ENCODE assay signal across 9 cellular contexts in the genomic region with DNA sequence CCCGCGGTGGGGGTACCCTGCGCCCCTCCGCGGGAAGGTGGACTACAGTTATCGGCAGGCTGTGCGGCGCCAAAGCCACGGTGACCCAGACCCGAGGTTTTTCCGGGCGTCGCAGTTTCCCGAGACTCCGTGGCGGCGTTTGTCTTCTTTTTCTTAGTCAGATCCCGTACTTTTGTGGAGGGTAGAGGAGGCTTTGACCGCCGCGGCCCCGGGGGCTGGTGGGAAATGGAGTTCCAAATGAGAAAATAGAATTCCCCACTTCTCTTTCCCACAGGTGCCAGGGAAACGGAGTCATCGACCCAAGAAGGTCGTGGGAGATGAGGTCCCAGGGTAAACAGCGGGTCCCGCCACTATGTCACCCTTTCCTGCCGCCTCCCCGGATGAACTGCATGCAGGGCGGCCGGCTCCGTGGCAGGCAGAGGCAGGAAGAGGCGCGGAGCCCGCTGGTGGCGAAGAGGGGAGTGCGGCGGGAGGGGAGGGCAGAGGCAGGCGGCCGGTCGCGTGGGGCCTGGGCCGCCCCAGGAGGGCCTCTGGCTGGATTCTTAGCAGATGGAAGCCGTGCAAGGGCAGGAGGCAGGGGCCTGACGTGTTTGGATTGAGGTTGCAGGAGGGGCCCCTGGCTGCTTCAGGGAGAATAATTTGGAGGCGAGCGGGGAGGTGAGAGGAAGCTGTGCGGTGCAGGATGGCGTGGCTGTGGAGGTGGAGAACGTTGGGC. TPM values are rescaled to one million over a fixed set of nuclear protein-coding genes. Genes with fewer than 3 reads are reported as not detected.
DNase-seq lines count a peak whose midpoint lies in the region; FAIRE-seq and TF ChIP-seq lines count a peak whose summit lies in the region.
"Had no signal": no experiment of that assay in that cellular context is flagged by ENCODE, and none has a peak within 500 bp of the region (broad histone marks: within the 10 kb centered on the region; RNA-seq: fewer than 3 reads in every experiment).

No MANE protein-coding gene starts in this region.

- no peak overlapping the region for H3K4me3 ChIP-seq in HUES64 (ENCODE audit: low read length)
- peak overlapping the region; percentile 27 for H3K4me3 ChIP-seq in fibroblast of pulmonary artery (replicated peaks; ENCODE audit: low read depth, low read length)
- H3K4me3 ChIP-seq in parathyroid adenoma (ENCODE audit: low read depth, low read length), result peak overlapping the region; percentile 37
- H3K4me3 ChIP-seq: SJSA1 had no signal

- H3K36me3 Mint-ChIP-seq in activated T-helper 2 cell treated with anti-CD3 and anti-CD28 coated beads, Interferon-gamma antibody, Interleukin-2, Interleukin-4, amounts not matched to agents 10 μg/mL and 5 μg/mL and 100 μg/mL, durations not matched to agents 14 hours and 24 hours and 36 hours (ENCODE audit: low read depth), result peaks cover 15% of the 10 kb centered on the region
- H3K36me3 Mint-ChIP-seq in mesothelial cell of epicardium, result peaks cover 22% of the 10 kb centered on the region

- peaks cover 12% of the 10 kb centered on the region for H3K4me1 Mint-ChIP-seq in activated T-helper 2 cell treated with anti-CD3 and anti-CD28 coated beads, Interferon-gamma antibody, Interleukin-2, Interleukin-4, amounts not matched to agents 10 μg/mL and 5 μg/mL and 100 μg/mL, durations not matched to agents 14 hours and 24 hours and 36 hours (ENCODE audit: low read depth)
- H3K4me1 Mint-ChIP-seq in mesothelial cell of epicardium, result peaks cover 9% of the 10 kb centered on the region

- H3K27ac ChIP-seq in HUES64 (ENCODE audit: low read depth, low read length) (0 out of 2 replicates have a peak overlapping the region, but pooled peaks have one; percentile 25), parathyroid adenoma (peak overlapping the region; percentile 32)
- H3K27ac ChIP-seq: SJSA1 had no signal

- TF ChIP-seq POLR2A in H54 (IDR thresholded peaks at IDR 0.05; ENCODE audit: low read depth, low read length), result no peak

- TF ChIP-seq CTCF in fibroblast of pulmonary artery (IDR thresholded peaks at IDR 0.05; ENCODE audit: low read length, missing control alignments) (no peak), parathyroid adenoma (IDR thresholded peaks at IDR 0.05) (no peak), mesothelial cell of epicardium (IDR thresholded peaks at IDR 0.05; ENCODE audit: unreplicated experiment) (no peak)

- H3K4me1 ChIP-seq in HUES64 (ENCODE audit: insufficient read depth, low read length) (no peaks in the 10 kb centered on the region), parathyroid adenoma (peaks cover 7% of the 10 kb centered on the region)
- H3K4me1 ChIP-seq: SJSA1 had no signal

- intact Hi-C loops in activated T-helper 2 cell treated with anti-CD3 and anti-CD28 coated beads, Interferon-gamma antibody, Interleukin-2, Interleukin-4, amounts not matched to agents 10 μg/mL and 5 μg/mL and 100 μg/mL, durations not matched to agents 14 hours and 24 hours and 36 hours (cut with micrococcal nuclease), result no loop called here

- H3K9me3 ChIP-seq in HUES64 (ENCODE audit: insufficient read depth, low read depth, low read length) (no peaks in the 10 kb centered on the region), parathyroid adenoma (ENCODE audit: control insufficient read depth, low read length) (no peaks in the 10 kb centered on the region)
- H3K9me3 ChIP-seq: SJSA1 had no signal

- H3K4me3 Mint-ChIP-seq in activated T-helper 2 cell treated with anti-CD3 and anti-CD28 coated beads, Interferon-gamma antibody, Interleukin-2, Interleukin-4, amounts not matched to agents 10 μg/mL and 5 μg/mL and 100 μg/mL, durations not matched to agents 14 hours and 24 hours and 36 hours (ENCODE audit: low read depth), result peak overlapping the region; percentile 72
- no peak overlapping the region for H3K4me3 Mint-ChIP-seq in mesothelial cell of epicardium

- 92% methylated on average over 45 of the region's 50 CpGs for WGBS in HUES64

- H3K27ac Mint-ChIP-seq in activated T-helper 2 cell treated with anti-CD3 and anti-CD28 coated beads, Interferon-gamma antibody, Interleukin-2, Interleukin-4, amounts not matched to agents 10 μg/mL and 5 μg/mL and 100 μg/mL, durations not matched to agents 14 hours and 24 hours and 36 hours, result peak overlapping the region; percentile 73
- no peak overlapping the region for H3K27ac Mint-ChIP-seq in mesothelial cell of epicardium

- H2AFZ ChIP-seq in parathyroid adenoma, result peak overlapping the region; percentile 38

- H3K9me3 Mint-ChIP-seq in activated T-helper 2 cell treated with anti-CD3 and anti-CD28 coated beads, Interferon-gamma antibody, Interleukin-2, Interleukin-4, amounts not matched to agents 10 μg/mL and 5 μg/mL and 100 μg/mL, durations not matched to agents 14 hours and 24 hours and 36 hours, result no peaks in the 10 kb centered on the region
- H3K9me3 Mint-ChIP-seq in mesothelial cell of epicardium, result no peaks in the 10 kb centered on the region

- FAIRE-seq in H54 (lab: Jason Lieb, UNC), result no peak

- H3K27me3 Mint-ChIP-seq in activated T-helper 2 cell treated with anti-CD3 and anti-CD28 coated beads, Interferon-gamma antibody, Interleukin-2, Interleukin-4, amounts not matched to agents 10 μg/mL and 5 μg/mL and 100 μg/mL, durations not matched to agents 14 hours and 24 hours and 36 hours (ENCODE audit: low read depth), result no peaks in the 10 kb centered on the region
- no peaks in the 10 kb centered on the region for H3K27me3 Mint-ChIP-seq in mesothelial cell of epicardium (ENCODE audit: low read depth)

- H3K27me3 ChIP-seq in HUES64 (ENCODE audit: insufficient read depth, low read length), result no peaks in the 10 kb centered on the region
- H3K27me3 ChIP-seq in parathyroid adenoma (ENCODE audit: control insufficient read depth, insufficient read depth, low read length), result no peaks in the 10 kb centered on the region
- H3K27me3 ChIP-seq: SJSA1 had no signal

- H3K79me2 ChIP-seq in parathyroid adenoma, result no peaks in the 10 kb centered on the region

- peaks cover 51% of the 10 kb centered on the region for H3K36me3 ChIP-seq in HUES64 (ENCODE audit: insufficient read depth, low read length)
- H3K36me3 ChIP-seq in parathyroid adenoma (ENCODE audit: control insufficient read depth, insufficient read depth, low read length), result no peaks in the 10 kb centered on the region

- no peak overlapping the region for H3K9ac ChIP-seq in HUES64 (ENCODE audit: low read depth, low read length)
- H3K9ac ChIP-seq in parathyroid adenoma, result no peak overlapping the region

- H3K4me2 ChIP-seq in parathyroid adenoma (ENCODE audit: low read length), result peak overlapping the region; percentile 49

- peak; percentile 55 for DNase-seq in activated T-helper 2 cell treated with anti-CD3 and anti-CD28 coated beads, Interferon-gamma antibody, Interleukin-2, Interleukin-4, amounts not matched to agents 10 μg/mL and 5 μg/mL and 100 μg/mL, durations not matched to agents 14 hours and 24 hours and 36 hours (ENCODE audit: low spot score)
- DNase-seq in fibroblast of pulmonary artery (ENCODE audit: low read depth), result no peak
- DNase-seq in H54 (ENCODE audit: insufficient read length, low spot score), result no peak
- no peak for DNase-seq in NCI-H226
- no peak for DNase-seq in AML-193 (lab: John Stamatoyannopoulos, UW)
- DNase-seq in mesothelial cell of epicardium (ENCODE audit: low spot score in 2 of 2, unreplicated experiment in 2 of 2), result no peak

RNA-seq across cellular contexts. Expression of a gene that starts 11.5 kb away (rescaled TPM):
- polyA plus RNA-seq in HUES64 (2013, experiment 1 of 2), result 57.6 TPM
- 48.2 TPM for polyA plus RNA-seq in HUES64 (2013, experiment 2 of 2)
- total RNA-seq in activated T-helper 2 cell treated with anti-CD3 and anti-CD28 coated beads, Interferon-gamma antibody, Interleukin-2, Interleukin-4, amounts not matched to agents 10 μg/mL and 5 μg/mL and 100 μg/mL, durations not matched to agents 14 hours and 24 hours and 36 hours, result 37.7 and 38.6 TPM in 2 replicates
- 184 to 196 TPM (median 190 TPM) in 3 replicates for total RNA-seq in mesothelial cell of epicardium

RNA-seq across cellular contexts. Expression of a gene that starts 25.3 kb away (rescaled TPM):
- 0.45 TPM for polyA plus RNA-seq in HUES64 (2013, experiment 1 of 2)
- polyA plus RNA-seq in HUES64 (2013, experiment 2 of 2), result 0.19 TPM
- total RNA-seq in activated T-helper 2 cell treated with anti-CD3 and anti-CD28 coated beads, Interferon-gamma antibody, Interleukin-2, Interleukin-4, amounts not matched to agents 10 μg/mL and 5 μg/mL and 100 μg/mL, durations not matched to agents 14 hours and 24 hours and 36 hours, result 2.0 and 2.1 TPM in 2 replicates
- 2.7 to 2.8 TPM (median 2.8 TPM) in 3 replicates for total RNA-seq in mesothelial cell of epicardium

RNA-seq across cellular contexts. Expression of a gene that starts 31.0 kb away (rescaled TPM):
- 4.9 TPM for polyA plus RNA-seq in HUES64 (2013, experiment 1 of 2)
- polyA plus RNA-seq in HUES64 (2013, experiment 2 of 2), result 5.5 TPM
- total RNA-seq in activated T-helper 2 cell treated with anti-CD3 and anti-CD28 coated beads, Interferon-gamma antibody, Interleukin-2, Interleukin-4, amounts not matched to agents 10 μg/mL and 5 μg/mL and 100 μg/mL, durations not matched to agents 14 hours and 24 hours and 36 hours, result 3.1 and 5.1 TPM in 2 replicates
- 19.4 to 21.3 TPM (median 20.4 TPM) in 3 replicates for total RNA-seq in mesothelial cell of epicardium
- total RNA-seq: SJSA1 had no signal

RNA-seq across cellular contexts. Expression of a gene that starts 34.9 kb away (rescaled TPM):
- polyA plus RNA-seq in HUES64 (2013, experiment 1 of 2), result 31.0 TPM
- 25.9 TPM for polyA plus RNA-seq in HUES64 (2013, experiment 2 of 2)
- 77.6 and 77.8 TPM in 2 replicates for total RNA-seq in activated T-helper 2 cell treated with anti-CD3 and anti-CD28 coated beads, Interferon-gamma antibody, Interleukin-2, Interleukin-4, amounts not matched to agents 10 μg/mL and 5 μg/mL and 100 μg/mL, durations not matched to agents 14 hours and 24 hours and 36 hours
- 34.0 to 36.5 TPM (median 36.2 TPM) in 3 replicates for total RNA-seq in mesothelial cell of epicardium
